In genomic region chr6:91098006-91098405, GRCh38 we compare ENCODE assay signal across 1 cellular context.
TF ChIP-seq lines count a peak whose summit lies in the region.

No MANE protein-coding gene starts in this region.

TF ChIP-seq in SK-N-SH treated with all-trans-retinoic acid at 6 μM for 48 hours, 23 proteins besides CTCF, POLR2A, EP300 and RAD21 (continued from another document):
- TF ChIP-seq ARNTL (CRISPR knock-in tag; IDR thresholded peaks at IDR 0.05; ENCODE audit: borderline replicate concordance, low read depth): no peak
